Comparison of ENCODE assay signal across 14 cellular contexts in the genomic region with DNA sequence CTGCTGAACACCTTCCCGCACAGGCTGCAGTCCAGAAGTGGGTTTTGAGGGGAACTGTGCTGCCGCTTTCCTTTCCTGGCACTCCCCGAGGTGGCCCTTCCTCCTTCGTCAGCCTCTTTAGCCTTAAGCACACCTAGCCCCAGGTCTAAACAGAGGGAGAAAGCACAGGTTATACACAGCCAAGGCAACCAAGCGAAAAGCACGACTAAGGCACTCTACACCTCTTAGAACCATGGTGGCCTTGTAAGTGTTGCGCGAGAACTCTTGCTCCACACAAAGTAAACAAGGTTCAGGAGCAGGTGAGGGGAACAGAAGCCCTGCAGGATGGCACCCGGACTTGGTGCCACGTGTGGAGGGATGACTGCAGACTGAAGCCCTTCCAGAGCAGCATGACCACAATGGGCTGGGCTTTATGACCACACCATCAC. TPM values are rescaled to one million over a fixed set of nuclear protein-coding genes. Genes with fewer than 3 reads are reported as not detected.
"Had no signal": no experiment of that assay in that cellular context is flagged by ENCODE, and none has a peak within 500 bp of the region (broad histone marks: within the 10 kb centered on the region; RNA-seq: fewer than 3 reads in every experiment).

No MANE protein-coding gene starts in this region.

- H3K27me3 Mint-ChIP-seq: activated naive CD4-positive, alpha-beta T cell treated with anti-CD3 and anti-CD28 coated beads, Interleukin-2, amount 50 U/mL, for 24 hours had no signal

- H3K4me1 ChIP-seq: parathyroid adenoma had no signal

- H3K9me3 Mint-ChIP-seq: activated naive CD4-positive, alpha-beta T cell treated with anti-CD3 and anti-CD28 coated beads, Interleukin-2, amount 50 U/mL, for 24 hours had no signal

- H3K27ac Mint-ChIP-seq: activated naive CD4-positive, alpha-beta T cell treated with anti-CD3 and anti-CD28 coated beads, Interleukin-2, amount 50 U/mL, for 24 hours had no signal

- H2AFZ ChIP-seq: parathyroid adenoma had no signal

- ATAC-seq: heart right ventricle had no signal

- DNase-seq: activated CD4-positive, CD25-positive, alpha-beta regulatory T cell; activated effector memory CD4-positive, alpha-beta T cell treated with Interleukin-2 at 50 U/mL for 16 hours; activated T-cell treated with anti-CD3 and anti-CD28 coated beads, Interleukin-2, amount 50 U/mL, for 1 hour; central memory CD4-positive, alpha-beta T cell; effector CD8-positive, alpha-beta T cell; heart right ventricle; left ventricle myocardium inferior; stimulated activated CD4-positive, alpha-beta T cell treated with anti-CD3 and anti-CD28 coated beads, Interleukin-4, amount 100 ng/mL, for 4 hours; stomach had no signal

- H3K4me3 ChIP-seq: coronary artery, heart right ventricle, left ventricle myocardium inferior, stomach had no signal

- H3K4me3 Mint-ChIP-seq: activated naive CD4-positive, alpha-beta T cell treated with anti-CD3 and anti-CD28 coated beads, Interleukin-2, amount 50 U/mL, for 24 hours had no signal

- H3K27ac ChIP-seq: coronary artery, heart right ventricle, left ventricle myocardium inferior, parathyroid adenoma, stomach had no signal

- H3K4me1 Mint-ChIP-seq: activated naive CD4-positive, alpha-beta T cell treated with anti-CD3 and anti-CD28 coated beads, Interleukin-2, amount 50 U/mL, for 24 hours had no signal

- H3K36me3 Mint-ChIP-seq: activated naive CD4-positive, alpha-beta T cell treated with anti-CD3 and anti-CD28 coated beads, Interleukin-2, amount 50 U/mL, for 24 hours had no signal

- H3K9me3 ChIP-seq: heart right ventricle, left ventricle myocardium inferior, stomach had no signal

- H3K79me2 ChIP-seq: parathyroid adenoma had no signal

- H3K36me3 ChIP-seq: heart right ventricle, left ventricle myocardium inferior, stomach had no signal

RNA-seq across cellular contexts. Expression of gene ZNF541, which starts 23.6 kb away (rescaled TPM):
- total RNA-seq: renal cortical epithelial cell, skeletal muscle tissue had no signal
